Comparison of ENCODE assay signal across 9 cellular contexts in the genomic region with DNA sequence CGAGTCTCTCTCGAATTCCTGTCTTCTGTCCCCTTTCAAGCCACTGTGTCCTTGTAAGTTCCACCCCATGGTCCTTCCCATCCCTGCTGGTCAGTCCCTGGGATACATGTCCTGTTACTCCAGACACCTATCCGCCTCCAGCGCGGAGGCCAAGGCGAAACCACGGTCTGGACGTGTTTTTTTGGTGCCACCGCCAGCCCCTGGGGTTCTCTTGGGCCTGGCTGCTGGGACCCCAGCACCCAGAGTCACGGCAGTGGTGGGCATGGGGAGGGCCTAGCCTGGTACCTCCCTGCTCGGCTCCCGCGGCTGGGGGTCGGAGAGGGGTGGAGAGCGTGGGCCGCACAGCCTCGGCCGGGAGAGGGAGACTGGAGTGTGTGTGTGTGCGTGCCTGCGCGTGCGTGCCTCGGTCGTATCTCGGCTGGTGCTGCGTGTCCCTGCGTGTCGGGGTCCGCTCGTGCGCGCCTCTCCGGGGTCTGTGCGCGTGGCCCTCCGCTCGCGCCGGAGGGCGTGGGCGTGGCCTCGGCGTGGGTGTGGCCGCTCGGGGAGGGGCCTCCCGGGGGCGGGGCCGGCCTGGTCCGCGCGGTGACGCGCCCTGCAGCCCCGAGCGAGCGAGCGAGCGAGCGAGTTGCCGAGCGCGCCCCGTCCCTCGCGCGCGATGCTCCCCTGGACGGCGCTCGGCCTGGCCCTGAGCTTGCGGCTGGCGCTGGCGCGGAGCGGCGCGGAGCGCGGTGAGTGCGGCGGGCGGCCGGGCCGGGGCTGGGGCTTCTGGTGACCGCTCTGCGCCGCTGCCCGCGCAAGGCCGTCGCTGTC. TPM values are rescaled to one million over a fixed set of nuclear protein-coding genes. Genes with fewer than 3 reads are reported as not detected.
A peak's percentile ranks its signal among the peaks of the same experiment; 100 is the strongest.
DNase-seq lines count a peak whose midpoint lies in the region; ATAC-seq, FAIRE-seq and TF ChIP-seq lines count a peak whose summit lies in the region.
"Had no signal": no experiment of that assay in that cellular context is flagged by ENCODE, and none has a peak within 500 bp of the region (broad histone marks: within the 10 kb centered on the region; RNA-seq: fewer than 3 reads in every experiment).

A gene with protein sequence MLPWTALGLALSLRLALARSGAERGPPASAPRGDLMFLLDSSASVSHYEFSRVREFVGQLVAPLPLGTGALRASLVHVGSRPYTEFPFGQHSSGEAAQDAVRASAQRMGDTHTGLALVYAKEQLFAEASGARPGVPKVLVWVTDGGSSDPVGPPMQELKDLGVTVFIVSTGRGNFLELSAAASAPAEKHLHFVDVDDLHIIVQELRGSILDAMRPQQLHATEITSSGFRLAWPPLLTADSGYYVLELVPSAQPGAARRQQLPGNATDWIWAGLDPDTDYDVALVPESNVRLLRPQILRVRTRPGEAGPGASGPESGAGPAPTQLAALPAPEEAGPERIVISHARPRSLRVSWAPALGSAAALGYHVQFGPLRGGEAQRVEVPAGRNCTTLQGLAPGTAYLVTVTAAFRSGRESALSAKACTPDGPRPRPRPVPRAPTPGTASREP (plus strand): TSS at position 597 of the 810 bp plus-strand sequence. CDS start 59 bp downstream, at position 656.

- H3K9ac ChIP-seq in mucosa of rectum (ENCODE audit: low read depth in 1 of 2, low read length in 2 of 2) (peak within 1 kb of the TSS; percentile 49 to 55), MM.1S (ENCODE audit: low read length) (no peak within 1 kb of the TSS)

- DNase-seq in GM18507 (ENCODE audit: extremely low spot score, insufficient read length, low read depth) (peak; percentile 90), NCI-H446 (lab: John Stamatoyannopoulos, UW) (peak; percentile 17 to 89), MM.1S (no peak)
- peak; percentile 79 to 85 for DNase-seq in activated T-cell treated with anti-CD3 and anti-CD28 coated beads, Interleukin-2, amount 50 U/mL, for 48 hours
- DNase-seq in stimulated activated CD8-positive, alpha-beta memory T cell treated with anti-CD3 and anti-CD28 coated beads, Interleukin-4, amount 100 ng/mL, for 24 hours (ENCODE audit: low read depth), result peak; percentile 50

- H3K4me1 ChIP-seq in esophagus (ENCODE audit: control insufficient read depth in 2 of 2, insufficient read depth in 2 of 2, low read length in 1 of 2), result peaks cover 23 to 53% of the 10 kb centered on the region in 2 donors
- peaks cover 58 to 59% of the 10 kb centered on the region in 2 donors for H3K4me1 ChIP-seq in mucosa of rectum (ENCODE audit: control insufficient read depth in 2 of 2, insufficient read depth in 2 of 2, low read length in 2 of 2)
- H3K4me1 ChIP-seq in MM.1S (ENCODE audit: low read length), result no peaks in the 10 kb centered on the region

- H3K27me3 ChIP-seq in esophagus (ENCODE audit: control insufficient read depth in 1 of 2, insufficient read depth in 2 of 2, low read length in 2 of 2) (no peaks in the 10 kb centered on the region), mucosa of rectum (ENCODE audit: control insufficient read depth in 2 of 2, insufficient read depth in 2 of 2, low read length in 2 of 2) (peaks cover 4% of the 10 kb centered on the region in 2 donors), MM.1S (replicated peaks; ENCODE audit: insufficient read depth, low read length) (peaks cover 61% of the 10 kb centered on the region)

- WGBS in esophagus, 2 donors, result 9 to 13% methylated on average over 71 to 91 of the region's 91 CpGs

- ATAC-seq in GM18505 (IDR thresholded peaks at IDR 0.05; ENCODE audit: unreplicated experiment), result no peak

- H2AFZ ChIP-seq in MM.1S (ENCODE audit: low read length), result no peak within 1 kb of the TSS

- peak; percentile 69 for FAIRE-seq in GM18507 (lab: Jason Lieb, UNC)
- FAIRE-seq: endometrium had no signal

- H3K4me3 ChIP-seq in esophagus (ENCODE audit: low read depth in 1 of 2, low read length in 2 of 2) (peak within 1 kb of the TSS; percentile 50 to 62), mucosa of rectum (ENCODE audit: low read length in 2 of 2) (peak within 1 kb of the TSS; percentile 62 to 71), MM.1S (ENCODE audit: low read length) (no peak within 1 kb of the TSS)

- H4K20me1 ChIP-seq in MM.1S (ENCODE audit: insufficient read depth, low read length), result no peaks in the 10 kb centered on the region

- TF ChIP-seq POLR2A in GM18505 (IDR thresholded peaks at IDR 0.05; ENCODE audit: borderline replicate concordance, extremely low read depth, insufficient read depth, insufficient read length), result no peak

- no peaks in the 10 kb centered on the region for H3K9me2 ChIP-seq in MM.1S (replicated peaks; ENCODE audit: insufficient read depth, low read length)

- H3K36me3 ChIP-seq in esophagus (ENCODE audit: control insufficient read depth in 2 of 2, insufficient read depth in 2 of 2, low read length in 1 of 2), result peaks cover 0 to 2% of the 10 kb centered on the region in 2 donors
- no peaks in the 10 kb centered on the region for H3K36me3 ChIP-seq in mucosa of rectum (ENCODE audit: control insufficient read depth in 2 of 2, insufficient read depth in 2 of 2, low read length in 2 of 2)
- H3K36me3 ChIP-seq in MM.1S (replicated peaks; ENCODE audit: insufficient read depth, low read length), result no peaks in the 10 kb centered on the region

- no peak within 1 kb of the TSS for H3K4me2 ChIP-seq in MM.1S (ENCODE audit: low read depth, low read length)

- H3K79me2 ChIP-seq in MM.1S (ENCODE audit: low read length), result no peaks in the 10 kb centered on the region

- TF ChIP-seq CTCF in MM.1S (IDR thresholded peaks at IDR 0.05; ENCODE audit: low read length), result no peak

- no peaks in the 10 kb centered on the region for H3F3A ChIP-seq in MM.1S (ENCODE audit: insufficient read depth, low read length)

- H3K9me3 ChIP-seq in esophagus (ENCODE audit: control insufficient read depth in 2 of 2, insufficient read depth in 1 of 2, low read depth in 1 of 2, low read length in 1 of 2) (no peaks in the 10 kb centered on the region), mucosa of rectum (ENCODE audit: control insufficient read depth in 2 of 2, low read length in 2 of 2) (no peaks in the 10 kb centered on the region), MM.1S (replicated peaks; ENCODE audit: insufficient read depth, low read length) (no peaks in the 10 kb centered on the region)

- H3K27ac ChIP-seq in esophagus (ENCODE audit: low read depth in 2 of 2, low read length in 1 of 2), result peak within 1 kb of the TSS; percentile 97 to 99
- peak within 1 kb of the TSS; percentile 92 to 93 for H3K27ac ChIP-seq in mucosa of rectum (ENCODE audit: low read depth in 2 of 2, low read length in 2 of 2)
- H3K27ac ChIP-seq in MM.1S (ENCODE audit: low read length), result no peak within 1 kb of the TSS

RNA-seq across cellular contexts. Expression of the gene that starts here (rescaled TPM):
- 10 to 100 TPM; 21.0 to 21.4 TPM for polyA plus RNA-seq in esophagus
